14 cellular contexts compared by ENCODE assay signal in genomic region chr12:62660763-62661162, GRCh38.
DNase-seq lines count a peak whose midpoint lies in the region; ATAC-seq and TF ChIP-seq lines count a peak whose summit lies in the region.
"Had no signal": no experiment of that assay in that cellular context is flagged by ENCODE, and none has a peak within 500 bp of the region (broad histone marks: within the 10 kb centered on the region; RNA-seq: fewer than 3 reads in every experiment).

No MANE protein-coding gene starts in this region.

- TF ChIP-seq CTCF in CD14-positive monocyte (IDR thresholded peaks at IDR 0.05) (no peak), chondrocyte (IDR thresholded peaks at IDR 0.05) (no peak), kidney epithelial cell (IDR thresholded peaks at IDR 0.05; ENCODE audit: insufficient read depth, low read length, poor library complexity, severe bottlenecking) (no peak), left ventricle myocardium inferior (IDR thresholded peaks at IDR 0.05; ENCODE audit: borderline replicate concordance) (no peak)

- intact Hi-C loops in CD14-positive monocyte (cut with micrococcal nuclease) (no loop called here), left ventricle myocardium inferior (cut with micrococcal nuclease) (no loop called here)

- no peaks in the 10 kb centered on the region for H3K36me3 ChIP-seq in HUES64 (ENCODE audit: insufficient read depth, low read length)
- H3K36me3 ChIP-seq in kidney epithelial cell (ENCODE audit: control insufficient read depth, insufficient read depth, low read length): no peaks in the 10 kb centered on the region
- peaks cover 2% of the 10 kb centered on the region for H3K36me3 ChIP-seq in left ventricle myocardium inferior
- H3K36me3 ChIP-seq: BLaER1 had no signal

- H3K9me3 ChIP-seq in HUES64 (ENCODE audit: insufficient read depth, low read depth, low read length) (no peaks in the 10 kb centered on the region), left ventricle myocardium inferior (replicated peaks) (peaks cover 4% of the 10 kb centered on the region)

- H3K9me3 Mint-ChIP-seq in CD14-positive monocyte: peaks cover 0 to 1% (median 0%) of the 10 kb centered on the region in 7 donors
- peaks cover 4% of the 10 kb centered on the region for H3K9me3 Mint-ChIP-seq in chondrocyte (ENCODE audit: low read depth)

- no peak for DNase-seq in CD14-positive monocyte (ENCODE audit: low spot score)
- no peak for DNase-seq in chondrocyte (ENCODE audit: low spot score)
- DNase-seq in kidney epithelial cell (ENCODE audit: low read depth): peak; percentile 25
- no peak for DNase-seq in NCI-H2029 (lab: John Stamatoyannopoulos, UW)
- DNase-seq in SHP77 treated with DMSO at 0.1 percent for 48 hours (lab: John Stamatoyannopoulos, UW): no peak
- no peak for DNase-seq in left ventricle myocardium inferior
- DNase-seq: activated CD4-positive, alpha-beta T cell treated with anti-CD3 and anti-CD28 coated beads for 1 hour; caudate nucleus; NCI-H1417 treated with DMSO at 0.1 percent for 48 hours; NCI-H774 had no signal

- H3K4me1 ChIP-seq in HUES64 (ENCODE audit: insufficient read depth, low read length) (peaks cover 51% of the 10 kb centered on the region), left ventricle myocardium inferior (no peaks in the 10 kb centered on the region)
- H3K4me1 ChIP-seq: BLaER1 had no signal

- H3K4me3 Mint-ChIP-seq in CD14-positive monocyte (no peak overlapping the region), chondrocyte (ENCODE audit: unreplicated experiment) (no peak overlapping the region)
- H3K4me3 Mint-ChIP-seq: nephron had no signal

- peaks cover 4 to 17% of the 10 kb centered on the region in 2 donors for H3K36me3 Mint-ChIP-seq in CD14-positive monocyte
- peaks cover 19% of the 10 kb centered on the region for H3K36me3 Mint-ChIP-seq in chondrocyte (ENCODE audit: low read depth)

- H3K4me1 Mint-ChIP-seq in CD14-positive monocyte (peaks cover 21% of the 10 kb centered on the region), chondrocyte (ENCODE audit: low read depth) (peaks cover 22% of the 10 kb centered on the region)

- no peak overlapping the region for H3K4me3 ChIP-seq in HUES64 (ENCODE audit: low read length)
- H3K4me3 ChIP-seq in kidney epithelial cell (ENCODE audit: low read depth, low read length): no peak overlapping the region
- H3K4me3 ChIP-seq in left ventricle myocardium inferior: no peak overlapping the region
- H3K4me3 ChIP-seq: BLaER1 had no signal

- no peak for ATAC-seq in HG03565 (IDR thresholded peaks at IDR 0.05; ENCODE audit: unreplicated experiment)

- 89% methylated on average over 2 of the region's 2 CpGs for WGBS in HUES64

- H3K9ac ChIP-seq in HUES64 (ENCODE audit: low read depth, low read length): no peak overlapping the region
- H3K9ac ChIP-seq: BLaER1 had no signal

- H3K27ac Mint-ChIP-seq in CD14-positive monocyte (peak overlapping the region in 4 of 7 donors; percentile 2 to 77 (median 48)), chondrocyte (ENCODE audit: unreplicated experiment) (peak overlapping the region; percentile 50)

- H3K27me3 ChIP-seq in HUES64 (ENCODE audit: insufficient read depth, low read length) (no peaks in the 10 kb centered on the region), kidney epithelial cell (ENCODE audit: control insufficient read depth, insufficient read depth, low read length) (no peaks in the 10 kb centered on the region), left ventricle myocardium inferior (ENCODE audit: low read depth) (no peaks in the 10 kb centered on the region)
- H3K27me3 ChIP-seq: BLaER1 had no signal

- peak overlapping the region; percentile 96 for H3K27ac ChIP-seq in HUES64 (ENCODE audit: low read depth, low read length)
- no peak overlapping the region for H3K27ac ChIP-seq in left ventricle myocardium inferior (replicated peaks)
- H3K27ac ChIP-seq: BLaER1 had no signal

- H3K27me3 Mint-ChIP-seq in CD14-positive monocyte (ENCODE audit: low read depth in 3 of 3): peaks cover 0 to 3% (median under 1%) of the 10 kb centered on the region in 3 donors
- no peaks in the 10 kb centered on the region for H3K27me3 Mint-ChIP-seq in chondrocyte (ENCODE audit: low read depth)
